In the genomic region with DNA sequence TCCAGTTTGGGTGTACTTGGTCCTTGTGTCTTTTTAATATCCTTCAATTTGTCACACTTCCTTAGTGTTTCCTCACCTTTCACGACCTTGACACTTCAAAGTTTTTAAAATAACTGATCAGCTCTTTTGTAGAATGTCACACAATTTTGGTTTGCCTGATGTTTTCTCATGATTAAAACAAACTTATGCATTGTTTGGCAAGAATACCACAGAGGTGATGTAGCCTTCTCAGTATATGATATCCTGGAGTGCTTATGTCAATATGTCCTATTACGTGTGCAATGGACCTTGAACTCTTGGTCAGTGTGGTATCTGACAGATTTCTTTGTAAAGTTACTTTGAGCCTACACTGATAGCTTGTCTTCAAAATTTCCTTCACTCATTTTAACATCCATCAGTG, we compare ENCODE assay signal across 18 cellular contexts.
"Had no signal": no experiment of that assay in that cellular context is flagged by ENCODE, and none has a peak within 500 bp of the region (broad histone marks: within the 10 kb centered on the region; RNA-seq: fewer than 3 reads in every experiment).

No MANE protein-coding gene starts in this region.

- H3K4me3 ChIP-seq: gastroesophageal sphincter, lower lobe of right lung, stomach, uterus had no signal

- FAIRE-seq: keratinocyte had no signal

- H3K4me1 Mint-ChIP-seq: naive thymus-derived CD4-positive, alpha-beta T cell had no signal

- H3K36me3 Mint-ChIP-seq: activated CD4-positive, alpha-beta memory T cell treated with anti-CD3 and anti-CD28 coated beads for 36 hours; activated naive CD4-positive, alpha-beta T cell treated with anti-CD3 and anti-CD28 coated beads, Interleukin-2, amount 50 U/mL, for 72 hours; naive thymus-derived CD4-positive, alpha-beta T cell had no signal

- ATAC-seq: activated CD4-positive, CD25-positive, alpha-beta regulatory T cell treated with anti-CD3 and anti-CD28 coated beads, Interleukin-2, amount 50 U/mL, for 24 hours; activated naive CD4-positive, alpha-beta T cell treated with anti-CD3 and anti-CD28 coated beads, Interleukin-2, amount 50 U/mL, for 72 hours; activated T-cell treated with anti-CD3 and anti-CD28 coated beads, Interleukin-2, amount 50 U/mL, for 4 hours; gastroesophageal sphincter; lower lobe of right lung; naive thymus-derived CD4-positive, alpha-beta T cell had no signal

- H3K27ac Mint-ChIP-seq: activated CD4-positive, alpha-beta memory T cell treated with anti-CD3 and anti-CD28 coated beads for 36 hours; activated naive CD4-positive, alpha-beta T cell treated with anti-CD3 and anti-CD28 coated beads, Interleukin-2, amount 50 U/mL, for 72 hours; naive thymus-derived CD4-positive, alpha-beta T cell had no signal

- H3K4me1 ChIP-seq: gastroesophageal sphincter, lower lobe of right lung, parathyroid adenoma, stomach, uterus had no signal

- H3K36me3 ChIP-seq: brain microvascular endothelial cell, gastroesophageal sphincter, lower lobe of right lung, stomach, uterus had no signal

- H3K27ac ChIP-seq: brain microvascular endothelial cell, gastroesophageal sphincter, lower lobe of right lung, parathyroid adenoma, stomach, uterus had no signal

- H3K27me3 Mint-ChIP-seq: activated CD4-positive, alpha-beta memory T cell treated with anti-CD3 and anti-CD28 coated beads for 36 hours had no signal

- DNase-seq: activated CD4-positive, alpha-beta memory T cell treated with anti-CD3 and anti-CD28 coated beads for 36 hours; activated effector memory CD4-positive, alpha-beta T cell treated with anti-CD3 and anti-CD28 coated beads, Interleukin-2, amount 50 U/mL, for 16 hours; activated T-cell treated with anti-CD3 and anti-CD28 coated beads, Interleukin-2, amount 50 U/mL, for 4 hours; amygdala; brain microvascular endothelial cell; dermis blood vessel endothelial cell; lower lobe of right lung; midbrain; naive thymus-derived CD4-positive, alpha-beta T cell; retina; stimulated activated CD4-positive, alpha-beta T cell treated with anti-CD3 and anti-CD28 coated beads, Interleukin-4, amount 100 ng/mL, for 4 hours; stomach; uterus had no signal

- H3K27me3 ChIP-seq: brain microvascular endothelial cell, gastroesophageal sphincter, stomach, uterus had no signal

- H3K4me3 Mint-ChIP-seq: activated CD4-positive, alpha-beta memory T cell treated with anti-CD3 and anti-CD28 coated beads for 36 hours; activated T-cell treated with anti-CD3 and anti-CD28 coated beads, Interleukin-2, amount 50 U/mL, for 4 hours; naive thymus-derived CD4-positive, alpha-beta T cell had no signal

- H3K9me3 ChIP-seq: gastroesophageal sphincter, lower lobe of right lung, stomach, uterus had no signal

- H3K9ac ChIP-seq: parathyroid adenoma had no signal
